Comparison of ENCODE assay signal across 14 cellular contexts in genomic region chr1:2343023-2343935, GRCh38.
"Had no signal": no experiment of that assay in that cellular context is flagged by ENCODE, and none has a peak within 500 bp of the region (broad histone marks: within the 10 kb centered on the region; RNA-seq: fewer than 3 reads in every experiment).

No MANE protein-coding gene starts in this region.

- ATAC-seq: activated naive CD8-positive, alpha-beta T cell treated with anti-CD3 and anti-CD28 coated beads, Interleukin-2, amount 50 U/mL, for 24 hours; heart right ventricle had no signal

- DNase-seq: activated CD4-positive, alpha-beta T cell treated with anti-CD3 and anti-CD28 coated beads, Interleukin-2, amount 50 U/mL, for 1 hour; activated CD4-positive, CD25-positive, alpha-beta regulatory T cell treated with anti-CD3 and anti-CD28 coated beads, Interleukin-2, amount 50 U/mL, for 72 hours; activated CD8-positive, alpha-beta memory T cell treated with anti-CD3 and anti-CD28 coated beads, Interleukin-2, amount 50 U/mL, for 48 hours; activated effector memory CD4-positive, alpha-beta T cell treated with Interleukin-2 at 50 U/mL for 16 hours; activated naive CD4-positive, alpha-beta T cell treated with anti-CD3 and anti-CD28 coated beads, Interleukin-2, amount 10 ng/mL, durations not matched to agents 7 days and 5 days; activated naive CD8-positive, alpha-beta T cell treated with anti-CD3 and anti-CD28 coated beads, Interleukin-2, amount 50 U/mL, for 24 hours; activated T-cell treated with anti-CD3 and anti-CD28 coated beads, Interleukin-2, amount 50 U/mL, for 48 hours; brain microvascular endothelial cell; kidney glomerular epithelial cell; sigmoid colon; uterus had no signal

- H3K9me3 ChIP-seq: heart right ventricle, sigmoid colon, tibial nerve, uterus had no signal

- H3K4me3 ChIP-seq: coronary artery, heart right ventricle, sigmoid colon, tibial nerve, uterus had no signal

- H3K4me1 ChIP-seq: heart right ventricle, sigmoid colon, tibial nerve, uterus had no signal

- H3K27me3 ChIP-seq: brain microvascular endothelial cell, heart right ventricle, sigmoid colon, tibial nerve, uterus had no signal

- H3K36me3 ChIP-seq: brain microvascular endothelial cell, heart right ventricle, sigmoid colon, uterus had no signal

- H3K27ac ChIP-seq: brain microvascular endothelial cell, coronary artery, heart right ventricle, sigmoid colon, tibial nerve, uterus had no signal
